ENCODE assay signal across 24 cellular contexts in genomic region chr22:45928726-45929359, GRCh38. TPM values are rescaled to one million over a fixed set of nuclear protein-coding genes. Genes with fewer than 3 reads are reported as not detected.
"Had no signal": no experiment of that assay in that cellular context is flagged by ENCODE, and none has a peak within 500 bp of the region (broad histone marks: within the 10 kb centered on the region; RNA-seq: fewer than 3 reads in every experiment).

No MANE protein-coding gene starts in this region.

- FAIRE-seq: RCC 7860 had no signal

- H3K9me3 ChIP-seq: SK-N-SH had no signal

- DNase-seq: KBM-7, MV-4-11, NCI-H1048, NCI-H1105, NCI-H1417 treated with DMSO at 0.1 percent for 48 hours, NCI-H146, NCI-H1694 treated with DMSO at 0.1 percent for 48 hours, NCI-H1930, NCI-H2081, NCI-H2107, NCI-H2227 treated with DMSO at 0.1 percent for 48 hours, NCI-H446, NCI-H510A, NCI-H524 treated with DMSO at 0.1 percent for 48 hours, NCI-H69, NCI-H774, RPMI8226, SHP77, SK-N-SH, SW 1271 had no signal

- H3K9ac ChIP-seq: SK-N-SH had no signal

- H3K4me2 ChIP-seq: SK-N-SH had no signal

RNA-seq across cellular contexts. Expression of gene WNT7B, which starts 48.1 kb away (rescaled TPM):
- total RNA-seq: LHCN-M2, SK-MEL-5 had no signal
- polyA plus RNA-seq: IgD-negative memory B cell had no signal
